In genomic region chr10:17820943-17821342, GRCh38 we compare ENCODE assay signal across 33 cellular contexts. TPM values are rescaled to one million over a fixed set of nuclear protein-coding genes. Genes with fewer than 3 reads are reported as not detected.
"Had no signal": no experiment of that assay in that cellular context is flagged by ENCODE, and none has a peak within 500 bp of the region (broad histone marks: within the 10 kb centered on the region; RNA-seq: fewer than 3 reads in every experiment).

No MANE protein-coding gene starts in this region.

- H3K27ac Mint-ChIP-seq: endodermal cell; mesothelial cell of epicardium; natural killer cell treated with Interleukin-12 subunit alpha and Interleukin-12 subunit beta and Interleukin-15 and Interleukin-18, amount 100 ng/mL, for 72 hours; progenitor cell of endocrine pancreas had no signal

- H3K4me3 Mint-ChIP-seq: endodermal cell; mesothelial cell of epicardium; naive B cell; natural killer cell treated with Interleukin-12 subunit alpha and Interleukin-12 subunit beta and Interleukin-15 and Interleukin-18, amount 100 ng/mL, for 72 hours; neural crest cell; stimulated activated naive CD8-positive, alpha-beta T cell treated with anti-CD3 and anti-CD28 coated beads, Interleukin-15, amount 100 ng/mL, for 72 hours had no signal

- H3K27me3 ChIP-seq: left lung, neutrophil, pancreas, right atrium auricular region, suprapubic skin, thyroid gland, vagina had no signal

- H3K27ac ChIP-seq: epithelial cell of prostate, heart right ventricle, left lung, neutrophil, pancreas, right atrium auricular region, suprapubic skin, thyroid gland, vagina had no signal

- H3K4me1 ChIP-seq: left lung, pancreas, right atrium auricular region, suprapubic skin, thyroid gland, vagina had no signal

- H3K4me1 Mint-ChIP-seq: endodermal cell; mesothelial cell of epicardium; neural crest cell; stimulated activated naive CD8-positive, alpha-beta T cell treated with anti-CD3 and anti-CD28 coated beads, Interleukin-15, amount 100 ng/mL, for 72 hours had no signal

- DNase-seq: effector CD8-positive, alpha-beta T cell; endodermal cell; foreskin melanocyte; glutamatergic neuron; heart right ventricle; hippocampal formation; left cardiac atrium; left lung; mesenchymal stem cell; mucosa of descending colon; naive B cell; pancreas; stimulated activated CD4-positive, alpha-beta T cell treated with anti-CD3 and anti-CD28 coated beads, Interleukin-12 subunit alpha, Interleukin-12 subunit beta, amount 100 ng/mL, for 4 hours; stimulated activated CD4-positive, alpha-beta T cell treated with anti-CD3 and anti-CD28 coated beads, Interleukin-1b, Interleukin-23, amount 100 ng/mL, for 48 hours; stimulated activated CD4-positive, alpha-beta T cell treated with anti-CD3 and anti-CD28 coated beads, Interleukin-4, amount 100 ng/mL, for 1 hour; stimulated activated CD8-positive, alpha-beta memory T cell treated with anti-CD3 and anti-CD28 coated beads, Interleukin-4, amount 100 ng/mL, for 48 hours; stimulated activated naive CD4-positive, alpha-beta T cell; stimulated activated naive CD8-positive, alpha-beta T cell treated with anti-CD3 and anti-CD28 coated beads, Interleukin-15, amount 100 ng/mL, for 72 hours; thyroid gland; trophoblast cell had no signal

- H3K36me3 Mint-ChIP-seq: mesothelial cell of epicardium; naive B cell; natural killer cell treated with Interleukin-12 subunit alpha and Interleukin-12 subunit beta and Interleukin-15 and Interleukin-18, amount 100 ng/mL, for 72 hours had no signal

- H3K36me3 ChIP-seq: heart right ventricle, left lung, neutrophil, pancreas, right atrium auricular region, suprapubic skin, thyroid gland, vagina had no signal

- H3K4me2 ChIP-seq: smooth muscle cell had no signal

- H3K9me3 ChIP-seq: heart right ventricle, left lung, mucosa of descending colon, neutrophil, pancreas, right atrium auricular region, suprapubic skin, thyroid gland, vagina had no signal

- H3K4me3 ChIP-seq: heart right ventricle, left lung, mucosa of descending colon, pancreas, right atrium auricular region, smooth muscle cell, suprapubic skin, thyroid gland, vagina had no signal

- H3K9me3 Mint-ChIP-seq: endodermal cell; mesothelial cell of epicardium; natural killer cell treated with Interleukin-12 subunit alpha and Interleukin-12 subunit beta and Interleukin-15 and Interleukin-18, amount 100 ng/mL, for 72 hours; stimulated activated naive CD8-positive, alpha-beta T cell treated with anti-CD3 and anti-CD28 coated beads, Interleukin-15, amount 100 ng/mL, for 72 hours had no signal

- ATAC-seq: esophagus mucosa; heart right ventricle; left cardiac atrium; left lung; mucosa of descending colon; natural killer cell treated with Interleukin-12 subunit alpha and Interleukin-12 subunit beta and Interleukin-15 and Interleukin-18, amount 100 ng/mL, for 72 hours; pancreas; sciatic nerve; stimulated activated naive CD8-positive, alpha-beta T cell treated with anti-CD3 and anti-CD28 coated beads, Interleukin-15, amount 100 ng/mL, for 72 hours had no signal

RNA-seq across cellular contexts. Expression of gene MRC1, which starts 11.8 kb away (rescaled TPM):
- total RNA-seq: fibroblast of lung; mesothelial cell of epicardium; natural killer cell treated with Interleukin-12 subunit alpha and Interleukin-12 subunit beta and Interleukin-15 and Interleukin-18, amount 100 ng/mL, for 72 hours; neural crest cell; progenitor cell of endocrine pancreas; smooth muscle cell had no signal
